ENCODE assay signal across 10 cellular contexts in genomic region chr11:48052183-48053040, GRCh38.
A peak's percentile ranks its signal among the peaks of the same experiment; 100 is the strongest.
DNase-seq lines count a peak whose midpoint lies in the region; ATAC-seq, FAIRE-seq and TF ChIP-seq lines count a peak whose summit lies in the region.
"Had no signal": no experiment of that assay in that cellular context is flagged by ENCODE, and none has a peak within 500 bp of the region (broad histone marks: within the 10 kb centered on the region; RNA-seq: fewer than 3 reads in every experiment).

No MANE protein-coding gene starts in this region.

- no peak overlapping the region for H4K8ac ChIP-seq in trophoblast cell (ENCODE audit: low read depth, low read length)

- H3K27ac ChIP-seq in endothelial cell of umbilical vein (ENCODE audit: insufficient read depth, low read depth, low read length) (no peak overlapping the region), trophoblast cell (ENCODE audit: low read depth, low read length) (peak overlapping the region; percentile 66)

- TF ChIP-seq POLR2A in NB4 (IDR thresholded peaks at IDR 0.05; ENCODE audit: extremely low read depth, insufficient read length) (no peak), endothelial cell of umbilical vein (IDR thresholded peaks at IDR 0.05; ENCODE audit: low read depth, low read length) (no peak)

- no CpG with 5 or more reads among the region's 9 CpGs for WGBS in trophoblast cell (ENCODE audit: extremely low coverage, insufficient coverage, insufficient read length)

- no TSS peak for BruUV-seq in endothelial cell of umbilical vein (replicated peaks; lab: Mats Ljungman, UMichigan)

- DNase-seq in GM03348 (ENCODE audit: low spot score) = peak; percentile 46
- peak; percentile 29 for DNase-seq in NB4 (ENCODE audit: low read depth)
- DNase-seq in endothelial cell of umbilical vein (ENCODE audit: low read depth, low spot score) = peak; percentile 19
- DNase-seq in trophoblast cell = peak; percentile 81 to 86
- DNase-seq in C1 segment of cervical spinal cord (lab: John Stamatoyannopoulos, UW) = no peak
- DNase-seq in NCI-H446 (lab: John Stamatoyannopoulos, UW) = no peak
- DNase-seq: activated CD4-positive, alpha-beta T cell treated with anti-CD3 and anti-CD28 coated beads, Interleukin-2, amount 50 U/mL, for 1 hour; KG1; stimulated activated CD4-positive, alpha-beta T cell treated with anti-CD3 and anti-CD28 coated beads, Interleukin-4, amount 100 ng/mL, for 4 hours had no signal

- H3K79me1 ChIP-seq in trophoblast cell (ENCODE audit: low read length) = peaks cover 11% of the 10 kb centered on the region

- no peak overlapping the region for H3K4ac ChIP-seq in trophoblast cell (ENCODE audit: low read depth, low read length)

- H3K27me3 ChIP-seq in endothelial cell of umbilical vein (ENCODE audit: control insufficient read depth in 2 of 2, insufficient read depth in 2 of 2, low read length in 2 of 2) (no peaks in the 10 kb centered on the region), trophoblast cell (ENCODE audit: insufficient read depth, low read length) (no peaks in the 10 kb centered on the region)

- no peak overlapping the region for H2AK5ac ChIP-seq in trophoblast cell (ENCODE audit: low read length)

- H3K36me3 ChIP-seq in endothelial cell of umbilical vein (ENCODE audit: control insufficient read depth in 2 of 2, extremely low read depth in 1 of 2, insufficient read depth in 2 of 2, low read length in 2 of 2) (no peaks in the 10 kb centered on the region), trophoblast cell (ENCODE audit: control insufficient read depth in 1 of 2, insufficient read depth in 2 of 2, low read length in 2 of 2) (no peaks in the 10 kb centered on the region)

- dilution Hi-C loops in endothelial cell of umbilical vein (cut with MboI; ENCODE audit: extremely low pct_ligation_motif_present, low sequenced_read_pairs) = no loop called here

- FAIRE-seq in endothelial cell of umbilical vein (lab: Jason Lieb, UNC) = no peak

- POLR2A ChIA-PET in endothelial cell of umbilical vein (lab: Charles Lee) = no interaction called here

- H3K9ac ChIP-seq in endothelial cell of umbilical vein (replicated peaks; ENCODE audit: extremely low read depth, insufficient read depth, low read length) (no peak overlapping the region), trophoblast cell (ENCODE audit: low read length) (no peak overlapping the region)

- H3K4me1 ChIP-seq in endothelial cell of umbilical vein (ENCODE audit: control insufficient read depth, extremely low read depth, insufficient read depth, low read length) = no peaks in the 10 kb centered on the region
- H3K4me1 ChIP-seq in trophoblast cell (ENCODE audit: control insufficient read depth in 1 of 2, insufficient read depth in 2 of 2, low read length in 2 of 2) = peaks cover 34 to 49% of the 10 kb centered on the region in 2 experiments

- no peak overlapping the region for H3K23ac ChIP-seq in trophoblast cell (ENCODE audit: low read length)

- peak overlapping the region; percentile 10 for H2BK5ac ChIP-seq in trophoblast cell (ENCODE audit: low read depth, low read length, poor library complexity)

- H2BK120ac ChIP-seq in trophoblast cell (ENCODE audit: insufficient read depth, low read length, poor library complexity) = peak overlapping the region; percentile 36

- no peak overlapping the region for H2AFZ ChIP-seq in endothelial cell of umbilical vein (ENCODE audit: low read depth, low read length)
- no peak overlapping the region for H2AFZ ChIP-seq in trophoblast cell (ENCODE audit: insufficient read depth, low read length, poor library complexity)

- no peaks in the 10 kb centered on the region for H3K9me1 ChIP-seq in endothelial cell of umbilical vein (replicated peaks; ENCODE audit: control insufficient read depth, extremely low read depth, insufficient read depth, low read length)

- intact Hi-C loops in endothelial cell of umbilical vein (cut with micrococcal nuclease) = no loop called here

- H3K79me2 ChIP-seq in endothelial cell of umbilical vein (ENCODE audit: control insufficient read depth, insufficient read depth, low read length) (no peaks in the 10 kb centered on the region), trophoblast cell (ENCODE audit: control insufficient read depth, insufficient read depth, low read length, poor library complexity) (peaks cover 2% of the 10 kb centered on the region)

- H3K4me3 ChIP-seq in NB4 (ENCODE audit: low read depth, low read length) (no peak overlapping the region), endothelial cell of umbilical vein (replicated peaks in 1 of 3; ENCODE audit: insufficient read depth in 1 of 3, low read depth in 1 of 3, low read length in 3 of 3) (no peak overlapping the region), trophoblast cell (ENCODE audit: low read depth, low read length) (no peak overlapping the region)

- H3K4me2 ChIP-seq in endothelial cell of umbilical vein (ENCODE audit: insufficient read depth, low read length) (no peak overlapping the region), trophoblast cell (ENCODE audit: low read length) (peak overlapping the region; percentile 30)

- H3K18ac ChIP-seq in trophoblast cell (ENCODE audit: low read length) = peak overlapping the region; percentile 24

- CTCF ChIA-PET in endothelial cell of umbilical vein (lab: Charles Lee) = interaction anchor here (0.8 to 1.4 kb wide), 3 partner anchors 18 to 57 kb away, joined by 3 read pairs; no protein-coding TSS in a partner anchor

- peak overlapping the region; percentile 6 for H3K14ac ChIP-seq in trophoblast cell (ENCODE audit: low read length)

- no peak for ATAC-seq in GM18868 (IDR thresholded peaks at IDR 0.05; ENCODE audit: unreplicated experiment)

- H4K12ac ChIP-seq in trophoblast cell (ENCODE audit: low read depth, low read length) = no peak overlapping the region

- H3K9me3 ChIP-seq in endothelial cell of umbilical vein (replicated peaks; ENCODE audit: control insufficient read depth, insufficient read depth, low read length) = no peaks in the 10 kb centered on the region
- H3K9me3 ChIP-seq in trophoblast cell (ENCODE audit: insufficient read depth, low read depth, low read length) = no peaks in the 10 kb centered on the region

- peak overlapping the region; percentile 32 for H2BK12ac ChIP-seq in trophoblast cell (ENCODE audit: low read length)

- H4K91ac ChIP-seq in trophoblast cell (ENCODE audit: low read depth, low read length) = peak overlapping the region; percentile 49

- no peaks in the 10 kb centered on the region for H4K20me1 ChIP-seq in endothelial cell of umbilical vein (replicated peaks; ENCODE audit: control insufficient read depth, extremely low read depth, insufficient read depth, low read length)

- no peak for TF ChIP-seq CTCF in NB4 (IDR thresholded peaks at IDR 0.05; ENCODE audit: low read depth, low read length)
- TF ChIP-seq CTCF in endothelial cell of umbilical vein (IDR thresholded peaks at IDR 0.05; ENCODE audit: extremely low read depth in 1 of 2, insufficient read depth in 1 of 2, low read depth in 1 of 2, low read length in 2 of 2) = no peak

TF ChIP-seq in endothelial cell of umbilical vein, 7 proteins besides CTCF, POLR2A, EP300 and RAD21:
- TF ChIP-seq MYC (IDR thresholded peaks at IDR 0.05; ENCODE audit: low read depth, low read length) (no peak), EZH2 (IDR thresholded peaks at IDR 0.05; ENCODE audit: borderline replicate concordance, low read depth, low read length, severe bottlenecking) (no peak), POLR2AphosphoS5 (IDR thresholded peaks at IDR 0.05; ENCODE audit: insufficient read depth, low read depth, low read length) (no peak), GATA2 (IDR thresholded peaks at IDR 0.05; ENCODE audit: insufficient read depth, insufficient read length, low read depth, low read length) (no peak), FOS (IDR thresholded peaks at IDR 0.05; ENCODE audit: borderline replicate concordance, insufficient read depth, low read length) (no peak), MAX (IDR thresholded peaks at IDR 0.05; ENCODE audit: insufficient read depth, insufficient read length) (no peak), JUN (IDR thresholded peaks at IDR 0.05; ENCODE audit: borderline replicate concordance, insufficient read depth, insufficient read length, low read depth) (no peak)

Comparison
In these comparisons a context has a peak if more than half of its experiments do, and no peak if none do; other contexts are left out.
1. DNase-seq: peak in GM03348 (single experiment), NB4 (single experiment), endothelial cell of umbilical vein (single experiment) and trophoblast cell (2 of 2); none in C1 segment of cervical spinal cord (0 of 14) and NCI-H446 (0 of 2).